In genomic region chr2:238220892-238221521, GRCh38 we compare ENCODE assay signal across 1 cellular context.
TF ChIP-seq lines count a peak whose summit lies in the region.

No MANE protein-coding gene starts in this region.

TF ChIP-seq in GM23338, 12 proteins besides CTCF, POLR2A, EP300 and RAD21 (continued from another document):
- no peak for TF ChIP-seq REST (IDR thresholded peaks at IDR 0.05; ENCODE audit: unreplicated experiment)
- no peak for TF ChIP-seq ZNF114 (CRISPR knock-in tag; IDR thresholded peaks at IDR 0.05)
- no peak for TF ChIP-seq ZNF331 (CRISPR knock-in tag; IDR thresholded peaks at IDR 0.05; ENCODE audit: low read depth)
- TF ChIP-seq STAT1 (IDR thresholded peaks at IDR 0.05; ENCODE audit: unreplicated experiment) = no peak
- TF ChIP-seq POLR2AphosphoS5 (IDR thresholded peaks at IDR 0.05; ENCODE audit: low read depth) = no peak
- no peak for TF ChIP-seq ETS1 (IDR thresholded peaks at IDR 0.05)
- TF ChIP-seq JUNB (IDR thresholded peaks at IDR 0.05; ENCODE audit: unreplicated experiment) = no peak
- TF ChIP-seq, protein P1, sequence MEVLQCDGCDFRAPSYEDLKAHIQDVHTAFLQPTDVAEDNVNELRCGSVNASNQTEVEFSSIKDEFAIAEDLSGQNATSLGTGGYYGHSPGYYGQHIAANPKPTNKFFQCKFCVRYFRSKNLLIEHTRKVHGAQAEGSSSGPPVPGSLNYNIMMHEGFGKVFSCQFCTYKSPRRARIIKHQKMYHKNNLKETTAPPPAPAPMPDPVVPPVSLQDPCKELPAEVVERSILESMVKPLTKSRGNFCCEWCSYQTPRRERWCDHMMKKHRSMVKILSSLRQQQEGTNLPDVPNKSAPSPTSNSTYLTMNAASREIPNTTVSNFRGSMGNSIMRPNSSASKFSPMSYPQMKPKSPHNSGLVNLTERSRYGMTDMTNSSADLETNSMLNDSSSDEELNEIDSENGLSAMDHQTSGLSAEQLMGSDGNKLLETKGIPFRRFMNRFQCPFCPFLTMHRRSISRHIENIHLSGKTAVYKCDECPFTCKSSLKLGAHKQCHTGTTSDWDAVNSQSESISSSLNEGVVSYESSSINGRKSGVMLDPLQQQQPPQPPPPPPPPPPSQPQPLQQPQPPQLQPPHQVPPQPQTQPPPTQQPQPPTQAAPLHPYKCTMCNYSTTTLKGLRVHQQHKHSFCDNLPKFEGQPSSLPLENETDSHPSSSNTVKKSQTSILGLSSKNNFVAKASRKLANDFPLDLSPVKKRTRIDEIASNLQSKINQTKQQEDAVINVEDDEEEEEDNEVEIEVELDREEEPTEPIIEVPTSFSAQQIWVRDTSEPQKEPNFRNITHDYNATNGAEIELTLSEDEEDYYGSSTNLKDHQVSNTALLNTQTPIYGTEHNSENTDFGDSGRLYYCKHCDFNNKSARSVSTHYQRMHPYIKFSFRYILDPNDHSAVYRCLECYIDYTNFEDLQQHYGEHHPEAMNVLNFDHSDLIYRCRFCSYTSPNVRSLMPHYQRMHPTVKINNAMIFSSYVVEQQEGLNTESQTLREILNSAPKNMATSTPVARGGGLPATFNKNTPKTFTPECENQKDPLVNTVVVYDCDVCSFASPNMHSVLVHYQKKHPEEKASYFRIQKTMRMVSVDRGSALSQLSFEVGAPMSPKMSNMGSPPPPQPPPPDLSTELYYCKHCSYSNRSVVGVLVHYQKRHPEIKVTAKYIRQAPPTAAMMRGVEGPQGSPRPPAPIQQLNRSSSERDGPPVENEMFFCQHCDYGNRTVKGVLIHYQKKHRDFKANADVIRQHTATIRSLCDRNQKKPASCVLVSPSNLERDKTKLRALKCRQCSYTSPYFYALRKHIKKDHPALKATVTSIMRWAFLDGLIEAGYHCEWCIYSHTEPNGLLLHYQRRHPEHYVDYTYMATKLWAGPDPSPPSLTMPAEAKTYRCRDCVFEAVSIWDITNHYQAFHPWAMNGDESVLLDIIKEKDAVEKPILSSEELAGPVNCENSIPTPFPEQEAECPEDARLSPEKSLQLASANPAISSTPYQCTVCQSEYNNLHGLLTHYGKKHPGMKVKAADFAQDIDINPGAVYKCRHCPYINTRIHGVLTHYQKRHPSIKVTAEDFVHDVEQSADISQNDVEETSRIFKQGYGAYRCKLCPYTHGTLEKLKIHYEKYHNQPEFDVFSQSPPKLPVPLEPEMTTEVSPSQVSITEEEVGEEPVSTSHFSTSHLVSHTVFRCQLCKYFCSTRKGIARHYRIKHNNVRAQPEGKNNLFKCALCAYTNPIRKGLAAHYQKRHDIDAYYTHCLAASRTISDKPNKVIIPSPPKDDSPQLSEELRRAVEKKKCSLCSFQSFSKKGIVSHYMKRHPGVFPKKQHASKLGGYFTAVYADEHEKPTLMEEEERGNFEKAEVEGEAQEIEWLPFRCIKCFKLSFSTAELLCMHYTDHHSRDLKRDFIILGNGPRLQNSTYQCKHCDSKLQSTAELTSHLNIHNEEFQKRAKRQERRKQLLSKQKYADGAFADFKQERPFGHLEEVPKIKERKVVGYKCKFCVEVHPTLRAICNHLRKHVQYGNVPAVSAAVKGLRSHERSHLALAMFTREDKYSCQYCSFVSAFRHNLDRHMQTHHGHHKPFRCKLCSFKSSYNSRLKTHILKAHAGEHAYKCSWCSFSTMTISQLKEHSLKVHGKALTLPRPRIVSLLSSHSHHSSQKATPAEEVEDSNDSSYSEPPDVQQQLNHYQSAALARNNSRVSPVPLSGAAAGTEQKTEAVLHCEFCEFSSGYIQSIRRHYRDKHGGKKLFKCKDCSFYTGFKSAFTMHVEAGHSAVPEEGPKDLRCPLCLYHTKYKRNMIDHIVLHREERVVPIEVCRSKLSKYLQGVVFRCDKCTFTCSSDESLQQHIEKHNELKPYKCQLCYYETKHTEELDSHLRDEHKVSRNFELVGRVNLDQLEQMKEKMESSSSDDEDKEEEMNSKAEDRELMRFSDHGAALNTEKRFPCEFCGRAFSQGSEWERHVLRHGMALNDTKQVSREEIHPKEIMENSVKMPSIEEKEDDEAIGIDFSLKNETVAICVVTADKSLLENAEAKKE (CRISPR knock-in tag; IDR thresholded peaks at IDR 0.05) = no peak
